8 cellular contexts compared by ENCODE assay signal in the genomic region with DNA sequence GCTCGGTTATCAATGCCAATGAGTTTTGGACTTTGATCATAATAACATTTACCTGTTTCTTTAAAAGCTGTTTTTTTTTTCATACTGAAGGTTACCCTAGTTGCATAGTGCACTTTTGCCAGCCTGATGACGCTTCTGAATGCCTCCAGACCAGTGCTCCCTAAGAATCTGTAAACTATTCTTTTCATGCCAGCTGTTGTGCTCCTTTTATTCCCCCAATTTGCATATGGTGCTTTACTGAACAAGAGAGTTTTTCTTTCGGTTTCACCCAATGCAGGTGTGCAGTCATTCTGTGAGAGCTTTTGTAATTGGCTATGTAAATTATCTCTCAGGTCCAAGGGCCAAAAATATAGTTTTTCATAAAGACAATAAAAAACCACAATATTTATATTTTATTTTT. TPM values are rescaled to one million over a fixed set of nuclear protein-coding genes. Genes with fewer than 3 reads are reported as not detected.
DNase-seq lines count a peak whose midpoint lies in the region; ATAC-seq and TF ChIP-seq lines count a peak whose summit lies in the region.

No MANE protein-coding gene starts in this region.

- WGBS in tibial nerve, 2 donors, result 65 to 79% methylated on average over 3 of the region's 3 CpGs
- 92% methylated on average over 3 of the region's 3 CpGs for WGBS in right cardiac atrium

- DNase-seq in GM13977 (ENCODE audit: low spot score) (peak; percentile 51), GM20000 (ENCODE audit: low spot score) (peak; percentile 59), NCI-H1930 (lab: John Stamatoyannopoulos, UW) (no peak), tibial nerve (ENCODE audit: low spot score in 2 of 2) (no peak), H4 (ENCODE audit: low spot score) (no peak), right cardiac atrium (no peak)
- DNase-seq in effector memory CD8-positive, alpha-beta T cell, result no peak

- intact Hi-C loops in right cardiac atrium (cut with DNase I), result no loop called here

- no peak for TF ChIP-seq POLR2A in tibial nerve (IDR thresholded peaks at IDR 0.05)

- no peak for TF ChIP-seq CTCF in GM13977 (IDR thresholded peaks at IDR 0.05; ENCODE audit: extremely low read depth, insufficient read depth, missing control alignments)
- no peak for TF ChIP-seq CTCF in GM20000 (IDR thresholded peaks at IDR 0.05; ENCODE audit: extremely low read depth, missing control alignments)
- TF ChIP-seq CTCF in tibial nerve (IDR thresholded peaks at IDR 0.05), result no peak

- peak overlapping the region; percentile 19 to 69 for H3K4me3 Mint-ChIP-seq in effector memory CD8-positive, alpha-beta T cell

- no peaks in the 10 kb centered on the region for H3K9me3 Mint-ChIP-seq in effector memory CD8-positive, alpha-beta T cell

- H3K9me3 ChIP-seq in tibial nerve (no peaks in the 10 kb centered on the region), right cardiac atrium (ENCODE audit: control insufficient read depth, low read length) (no peaks in the 10 kb centered on the region)

- H3K27me3 ChIP-seq in tibial nerve (no peaks in the 10 kb centered on the region), right cardiac atrium (ENCODE audit: control insufficient read depth, insufficient read depth) (no peaks in the 10 kb centered on the region)

- in situ Hi-C loops in GM13977 (cut with MboI; ENCODE audit: low pct_unique_long_range_greater_than_20kb, low sequenced_read_pairs, unreplicated experiment), result no loop called here

- no peaks in the 10 kb centered on the region for H3K27me3 Mint-ChIP-seq in effector memory CD8-positive, alpha-beta T cell

- H3K27ac Mint-ChIP-seq in effector memory CD8-positive, alpha-beta T cell, result no peak overlapping the region

- peaks cover 23 to 27% of the 10 kb centered on the region in 2 donors for H3K4me1 Mint-ChIP-seq in effector memory CD8-positive, alpha-beta T cell (ENCODE audit: low read depth in 2 of 2)

- peaks cover 6% of the 10 kb centered on the region for H3K36me3 Mint-ChIP-seq in effector memory CD8-positive, alpha-beta T cell (ENCODE audit: insufficient read depth)

- H3K4me3 ChIP-seq in tibial nerve, result peak overlapping the region in 1 of 4 donors; percentile 27
- no peak overlapping the region for H3K4me3 ChIP-seq in right cardiac atrium (ENCODE audit: low read length)

- TF ChIP-seq EP300 in tibial nerve (IDR thresholded peaks at IDR 0.05), result no peak

- H3K4me1 ChIP-seq in tibial nerve (no peaks in the 10 kb centered on the region), right cardiac atrium (ENCODE audit: control insufficient read depth, insufficient read depth, low read length) (no peaks in the 10 kb centered on the region)

- H3K36me3 ChIP-seq in tibial nerve, result no peaks in the 10 kb centered on the region

- ATAC-seq in HG03442 (IDR thresholded peaks at IDR 0.05; ENCODE audit: unreplicated experiment) (peak; percentile 96), right cardiac atrium (no peak)
- peak; percentile 84 for ATAC-seq in effector memory CD8-positive, alpha-beta T cell (replicated peaks)

- H3K27ac ChIP-seq in tibial nerve (no peak overlapping the region), right cardiac atrium (ENCODE audit: low read length) (no peak overlapping the region)

RNA-seq across cellular contexts. Expression of gene GLCCI1, which starts 48.1 kb away (rescaled TPM):
- total RNA-seq in tibial nerve (10 to 100 TPM in 2 of 4 donors, 1 to 10 TPM in 2; 8.1 to 15.7 (median 11.7) TPM), right cardiac atrium (1 to 10 TPM; 4.7 to 8.3 (median 6.8) TPM)
- 6.7 and 8.1 TPM in 2 replicates for total RNA-seq in H4 (2014; rRNA removed; shearing (Covaris generic))
- polyA plus RNA-seq in right cardiac atrium, result 2.0 TPM

Comparison
In these comparisons a context has a peak if more than half of its experiments do, and no peak if none do; other contexts are left out.
1. DNase-seq: peak in GM13977 (single experiment) and GM20000 (single experiment); none in effector memory CD8-positive, alpha-beta T cell (0 of 3), NCI-H1930 (0 of 2), tibial nerve (0 of 2), H4 (single experiment) and right cardiac atrium (0 of 3).
2. ATAC-seq: peak in HG03442 (single experiment) and effector memory CD8-positive, alpha-beta T cell (single experiment); none in right cardiac atrium (0 of 2).